ENCODE assay signal across 15 cellular contexts in the genomic region with DNA sequence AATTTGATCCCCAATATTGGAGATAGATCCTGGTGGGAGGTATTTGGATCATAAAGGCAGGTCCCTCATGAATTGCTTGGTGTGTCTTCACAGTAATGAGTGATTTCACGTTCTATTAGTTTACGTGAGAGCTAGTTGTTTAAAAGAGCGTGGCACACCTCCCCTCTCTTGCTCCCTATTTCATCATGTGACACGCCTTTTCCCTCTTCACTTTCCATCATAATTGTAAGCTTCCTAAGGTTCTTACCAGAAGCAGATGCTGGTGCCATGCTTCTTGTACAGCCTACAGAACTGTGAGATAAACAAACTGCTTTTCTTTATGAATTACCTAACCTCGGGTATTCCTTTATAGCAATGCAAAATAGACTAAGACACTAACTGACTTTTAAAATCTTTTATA. TPM values are rescaled to one million over a fixed set of nuclear protein-coding genes. Genes with fewer than 3 reads are reported as not detected.
DNase-seq lines count a peak whose midpoint lies in the region; ATAC-seq and TF ChIP-seq lines count a peak whose summit lies in the region.
"Had no signal": no experiment of that assay in that cellular context is flagged by ENCODE, and none has a peak within 500 bp of the region (broad histone marks: within the 10 kb centered on the region; RNA-seq: fewer than 3 reads in every experiment).

No MANE protein-coding gene starts in this region.

- H2BK15ac ChIP-seq in mesendoderm (replicated peaks; ENCODE audit: low read depth), result no peak overlapping the region

- H3K27me3 ChIP-seq in right lobe of liver (no peaks in the 10 kb centered on the region), mesendoderm (ENCODE audit: insufficient read depth, low read length, poor library complexity) (no peaks in the 10 kb centered on the region)
- H3K27me3 ChIP-seq: BE2C had no signal

- H2BK120ac ChIP-seq in mesendoderm (ENCODE audit: low read depth, low read length), result no peak overlapping the region

- no peaks in the 10 kb centered on the region for H3K79me2 ChIP-seq in mesendoderm (ENCODE audit: control insufficient read depth, insufficient read depth, low read length)

- no peak for TF ChIP-seq CTCF in right lobe of liver (IDR thresholded peaks at IDR 0.05)

- H2AK5ac ChIP-seq in mesendoderm (ENCODE audit: low read length), result no peak overlapping the region

- TF ChIP-seq POLR2A in right lobe of liver (IDR thresholded peaks at IDR 0.05), result peak; percentile 67

- H4K8ac ChIP-seq in mesendoderm (ENCODE audit: low read depth, low read length), result no peak overlapping the region

- H3K23ac ChIP-seq in mesendoderm (ENCODE audit: low read length), result no peak overlapping the region

- H3K4me2 ChIP-seq in mesendoderm (ENCODE audit: low read length), result no peak overlapping the region
- H3K4me2 ChIP-seq: A549 had no signal

- no peak overlapping the region for H3K4ac ChIP-seq in mesendoderm (ENCODE audit: low read depth, low read length)

- H3K4me1 ChIP-seq in right lobe of liver, result peaks cover 0 to 6% (median 2%) of the 10 kb centered on the region in 4 donors
- H3K4me1 ChIP-seq in mesendoderm (ENCODE audit: control insufficient read depth, low read depth, low read length), result no peaks in the 10 kb centered on the region
- H3K4me1 ChIP-seq: A549, BE2C, HAP-1 had no signal

- no peak overlapping the region for H2BK5ac ChIP-seq in mesendoderm (ENCODE audit: low read length)

- no peak overlapping the region for H3K56ac ChIP-seq in mesendoderm (ENCODE audit: low read length)

- H3K18ac ChIP-seq in mesendoderm (ENCODE audit: low read length), result no peak overlapping the region

- WGBS in right lobe of liver (ENCODE audit: insufficient coverage, low coverage, low lambda C conversion rate, missing lambda C conversion rate), result 24% methylated on average over 5 of the region's 5 CpGs
- WGBS in mesendoderm (ENCODE audit: extremely low coverage, insufficient coverage, low lambda C conversion rate), result no CpG with 5 or more reads among the region's 5 CpGs

- no peak overlapping the region for H4K5ac ChIP-seq in mesendoderm (ENCODE audit: low read length)

- intact Hi-C loops in right lobe of liver (cut with DNase I), result no loop called here

- H3K9me3 ChIP-seq in SK-N-MC (ENCODE audit: low read depth, low read length), result no peaks in the 10 kb centered on the region
- no peaks in the 10 kb centered on the region for H3K9me3 ChIP-seq in right lobe of liver
- H3K9me3 ChIP-seq: A549, BE2C, HAP-1 had no signal

- H3K36me3 ChIP-seq in SK-N-MC (ENCODE audit: insufficient read depth, low read length) (no peaks in the 10 kb centered on the region), right lobe of liver (no peaks in the 10 kb centered on the region), mesendoderm (ENCODE audit: control insufficient read depth, insufficient read depth, low read length) (no peaks in the 10 kb centered on the region)
- H3K36me3 ChIP-seq: BE2C, HAP-1 had no signal

- H3K27ac ChIP-seq in SK-N-MC, result no peak overlapping the region
- peak overlapping the region; percentile 71 to 84 (median 83) for H3K27ac ChIP-seq in right lobe of liver
- H3K27ac ChIP-seq in mesendoderm (ENCODE audit: low read depth, low read length), result no peak overlapping the region
- H3K27ac ChIP-seq: A549, C4-2B had no signal

- no peaks in the 10 kb centered on the region for H3K79me1 ChIP-seq in mesendoderm (ENCODE audit: low read length)

- DNase-seq in H4 (ENCODE audit: low spot score), result peak; percentile 30
- peak; percentile 38 for DNase-seq in NCI-H460 (ENCODE audit: extremely low read depth, low read depth)
- DNase-seq in SK-N-MC (ENCODE audit: low read depth, low spot score), result no peak
- no peak for DNase-seq in right lobe of liver
- no peak for DNase-seq in globus pallidus (ENCODE audit: low spot score)
- DNase-seq in mesendoderm, result no peak
- DNase-seq: BE2C; Calu3; CD8-positive, alpha-beta T cell; DMS 273 treated with DMSO at 0.1 percent for 48 hours; GOT3 had no signal

- H3K4me3 ChIP-seq in SK-N-MC (0 out of 2 replicates have a peak overlapping the region, but pooled peaks have one; percentile 1), right lobe of liver (peak overlapping the region; percentile 0 to 51 (median 36)), mesendoderm (ENCODE audit: low read length) (no peak overlapping the region)
- H3K4me3 ChIP-seq: A549, GM12878, HAP-1 had no signal

- peak; percentile 61 to 68 (median 64) for ATAC-seq in right lobe of liver
- ATAC-seq: A549; CD8-positive, alpha-beta T cell; GM12878 had no signal

- H3K9ac ChIP-seq in SK-N-MC (ENCODE audit: insufficient read length) (no peak overlapping the region), mesendoderm (ENCODE audit: low read length) (no peak overlapping the region)

RNA-seq across cellular contexts. Expression of gene FMR1, which starts 34.0 kb away (rescaled TPM):
- total RNA-seq in H4 (2014; rRNA removed; shearing (Covaris generic)), result 17.9 and 26.3 TPM in 2 replicates
- total RNA-seq in NCI-H460 (2014; rRNA removed; shearing (Covaris generic)), result 27.4 and 34.3 TPM in 2 replicates
- 34.5 and 57.6 TPM in 2 replicates for polyA plus RNA-seq in NCI-H460 (2014; cell fraction: nucleus; rRNA removed)
- total RNA-seq in right lobe of liver, result 10 to 100 TPM; 16.2 to 32.9 (median 21.5) TPM
- 27.2 TPM for polyA plus RNA-seq in mesendoderm (2013, experiment 1 of 2)
- polyA plus RNA-seq in mesendoderm (2013, experiment 2 of 2), result 29.5 TPM

Comparison
In these comparisons a context has a peak if more than half of its experiments do, and no peak if none do; other contexts are left out.
1. DNase-seq: peak in H4 (single experiment) and NCI-H460 (single experiment); none in SK-N-MC (single experiment), right lobe of liver (0 of 3), globus pallidus (single experiment) and mesendoderm (single experiment).
2. H3K27ac ChIP-seq: peak in right lobe of liver (3 of 3); none in SK-N-MC (single experiment) and mesendoderm (single experiment).